Comparison of ENCODE assay signal across 12 cellular contexts in the genomic region with DNA sequence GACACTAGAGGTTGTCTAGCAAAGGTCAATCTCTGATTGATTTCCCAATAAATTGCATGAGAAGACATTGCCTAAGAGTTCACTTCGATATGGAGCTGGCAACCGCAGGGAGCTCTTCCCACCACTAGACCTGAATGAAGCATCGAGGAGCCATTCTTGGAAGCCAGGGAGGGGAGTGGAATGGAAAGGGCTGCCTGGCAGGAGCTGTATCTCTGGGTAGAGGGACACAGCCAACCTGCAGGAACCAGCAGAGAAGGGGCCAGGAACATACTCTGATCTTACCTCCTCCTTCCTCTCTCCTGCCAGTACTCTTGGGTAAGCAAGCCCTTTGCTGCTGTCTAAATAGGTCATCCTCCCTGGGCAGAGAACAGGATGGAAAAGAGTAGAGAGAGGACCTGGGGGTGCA.
A peak's percentile ranks its signal among the peaks of the same experiment; 100 is the strongest.
DNase-seq lines count a peak whose midpoint lies in the region; ATAC-seq and TF ChIP-seq lines count a peak whose summit lies in the region.
"Had no signal": no experiment of that assay in that cellular context is flagged by ENCODE, and none has a peak within 500 bp of the region (broad histone marks: within the 10 kb centered on the region; RNA-seq: fewer than 3 reads in every experiment).

No MANE protein-coding gene starts in this region.

- H4K12ac ChIP-seq in trophoblast cell (ENCODE audit: low read depth, low read length), result no peak overlapping the region

- no peak for TF ChIP-seq CTCF in IMR-90 (conservative IDR thresholded peaks at IDR 0.05; ENCODE audit: low read depth, low read length)

- H3K27ac ChIP-seq in GM23248, result peak overlapping the region; percentile 53
- H3K27ac ChIP-seq in IMR-90 (ENCODE audit: insufficient read depth, low read length), result peak overlapping the region; percentile 19; the same call in 1 of the 2 replicates
- peak overlapping the region; percentile 11 to 71 for H3K27ac ChIP-seq in esophagus (ENCODE audit: low read depth in 2 of 2, low read length in 1 of 2)
- no peak overlapping the region for H3K27ac ChIP-seq in trophoblast cell (ENCODE audit: low read depth, low read length)
- H3K27ac ChIP-seq: BLaER1 treated with 17β-estradiol and CSF1 and Interleukin-3, amounts not matched to agents 10 nM and 100 nM had no signal

- DNase-seq in GM23248 (peak; percentile 34), IMR-90 (no peak), trophoblast cell (no peak), activated gamma-delta T cell (lab: John Stamatoyannopoulos, UW) (no peak)
- no peak for DNase-seq in activated effector memory CD4-positive, alpha-beta T cell treated with Interleukin-2 at 50 U/mL for 16 hours
- no peak for DNase-seq in activated CD4-positive, alpha-beta T cell treated with anti-CD3 and anti-CD28 coated beads, Interleukin-2, amount 50 U/mL, for 48 hours
- DNase-seq: activated CD4-positive, alpha-beta memory T cell treated with anti-CD3 and anti-CD28 coated beads for 36 hours; activated gamma-delta T cell treated with Interleukin-2 at 50 U/mL for 16 hours; effector CD8-positive, alpha-beta T cell; islet precursor cell had no signal

- H3K9me2 ChIP-seq in GM23248 (ENCODE audit: insufficient read depth), result no peaks in the 10 kb centered on the region

- peak overlapping the region; percentile 82 for H3K4ac ChIP-seq in IMR-90 (ENCODE audit: low read depth, low read length)
- H3K4ac ChIP-seq in trophoblast cell (ENCODE audit: low read depth, low read length), result no peak overlapping the region

- H2BK5ac ChIP-seq in IMR-90 (ENCODE audit: low read depth, low read length, poor library complexity, severe bottlenecking) (peak overlapping the region; percentile 2), trophoblast cell (ENCODE audit: low read depth, low read length, poor library complexity) (no peak overlapping the region)

- H3K79me2 ChIP-seq in GM23248 (ENCODE audit: insufficient read depth), result no peaks in the 10 kb centered on the region
- H3K79me2 ChIP-seq in trophoblast cell (ENCODE audit: control insufficient read depth, insufficient read depth, low read length, poor library complexity), result no peaks in the 10 kb centered on the region

- H3K18ac ChIP-seq in IMR-90 (ENCODE audit: low read depth, low read length) (peak overlapping the region; percentile 83), trophoblast cell (ENCODE audit: low read length) (no peak overlapping the region)

- POLR2A ChIA-PET in IMR-90 (lab: Charles Lee; ENCODE audit: unreplicated experiment), result interaction anchor here (0.5 kb wide), 1 partner anchor 879 kb away, joined by 5 read pairs; no protein-coding TSS in a partner anchor

- H3K14ac ChIP-seq in IMR-90 (replicated peaks; ENCODE audit: low read depth, low read length) (peak overlapping the region; percentile 49), trophoblast cell (ENCODE audit: low read length) (peak overlapping the region; percentile 6)

- H3K4me1 ChIP-seq in GM23248 (ENCODE audit: insufficient read depth) (peaks cover 47% of the 10 kb centered on the region), IMR-90 (ENCODE audit: control insufficient read depth, insufficient read depth, low read length) (peaks cover 28% of the 10 kb centered on the region), esophagus (ENCODE audit: control insufficient read depth in 2 of 2, insufficient read depth in 2 of 2, low read length in 1 of 2) (peaks cover 0 to 3% of the 10 kb centered on the region in 2 donors), trophoblast cell (ENCODE audit: control insufficient read depth in 1 of 2, insufficient read depth in 2 of 2, low read length in 2 of 2) (peaks cover 2 to 12% of the 10 kb centered on the region in 2 experiments)

- BruUV-seq in IMR-90 (replicated peaks; lab: Mats Ljungman, UMichigan), result no TSS peak

- peak overlapping the region; percentile 98; the same call in 2 of the 3 replicates for H2BK15ac ChIP-seq in IMR-90 (ENCODE audit: low read depth, low read length)

- peaks cover 6 to 18% of the 10 kb centered on the region in 2 experiments; a peak in 2 of 4 replicates for H3K79me1 ChIP-seq in IMR-90 (ENCODE audit: low read depth in 1 of 2, low read length in 2 of 2)
- H3K79me1 ChIP-seq in trophoblast cell (ENCODE audit: low read length), result peaks cover 13% of the 10 kb centered on the region

- H4K5ac ChIP-seq in IMR-90 (ENCODE audit: low read depth, low read length), result peak overlapping the region; percentile 44

- H3K4me3 ChIP-seq in GM23248, result no peak overlapping the region
- H3K4me3 ChIP-seq in IMR-90 (ENCODE audit: insufficient read depth, low read depth, low read length), result no peak overlapping the region
- H3K4me3 ChIP-seq in esophagus (ENCODE audit: low read depth in 1 of 2, low read length in 2 of 2), result no peak overlapping the region
- no peak overlapping the region for H3K4me3 ChIP-seq in trophoblast cell (ENCODE audit: low read depth, low read length)
- H3K4me3 ChIP-seq: BLaER1 treated with 17β-estradiol and CSF1 and Interleukin-3, amounts not matched to agents 10 nM and 100 nM had no signal

- H3K9ac ChIP-seq in GM23248 (peak overlapping the region; percentile 34; the same call in 1 of the 2 replicates), IMR-90 (ENCODE audit: low read depth, low read length) (no peak overlapping the region), trophoblast cell (ENCODE audit: low read length) (no peak overlapping the region)
- H3K9ac ChIP-seq: BLaER1 treated with 17β-estradiol and CSF1 and Interleukin-3, amounts not matched to agents 10 nM and 100 nM had no signal

- H2AK5ac ChIP-seq in IMR-90 (ENCODE audit: low read depth, low read length), result peak overlapping the region; percentile 84; the same call in 1 of the 2 replicates
- peak overlapping the region; percentile 6 for H2AK5ac ChIP-seq in trophoblast cell (ENCODE audit: low read length)

- no peak for ATAC-seq in IMR-90 (ENCODE audit: low read depth)

- 26 to 30% methylated on average over 3 of the region's 3 CpGs for WGBS in GM23248 (ENCODE audit: low coverage in 1 of 2, low lambda C conversion rate in 2 of 2, missing lambda C conversion rate in 2 of 2), 2 experiments
- no CpG with 5 or more reads among the region's 3 CpGs for WGBS in IMR-90 (ENCODE audit: extremely low coverage in 2 of 2, insufficient read length in 1 of 2), 2 experiments
- WGBS in esophagus, 2 donors, result 76 to 86% methylated on average over 3 of the region's 3 CpGs
- no CpG with 5 or more reads among the region's 3 CpGs for WGBS in trophoblast cell (ENCODE audit: extremely low coverage, insufficient coverage, insufficient read length)

- H3F3A ChIP-seq in GM23248 (ENCODE audit: insufficient read depth), result peaks cover 17% of the 10 kb centered on the region

- H3K9me3 ChIP-seq in GM23248 (ENCODE audit: low read depth), result no peaks in the 10 kb centered on the region
- no peaks in the 10 kb centered on the region for H3K9me3 ChIP-seq in IMR-90 (ENCODE audit: control insufficient read depth, insufficient read depth, low read length)
- no peaks in the 10 kb centered on the region for H3K9me3 ChIP-seq in esophagus (ENCODE audit: control insufficient read depth in 2 of 2, insufficient read depth in 1 of 2, low read depth in 1 of 2, low read length in 1 of 2)
- no peaks in the 10 kb centered on the region for H3K9me3 ChIP-seq in trophoblast cell (ENCODE audit: insufficient read depth, low read depth, low read length)
- H3K9me3 ChIP-seq: BLaER1 treated with 17β-estradiol and CSF1 and Interleukin-3, amounts not matched to agents 10 nM and 100 nM had no signal

- TF ChIP-seq RAD21 in IMR-90 (IDR thresholded peaks at IDR 0.05; ENCODE audit: low read length), result no peak

- in situ Hi-C loops in GM23248 (cut with MboI), result no loop called here
- in situ Hi-C loops in IMR-90 (cut with MboI; ENCODE audit: low sequenced_read_pairs), result no loop called here

- peak overlapping the region; percentile 19 for H2BK12ac ChIP-seq in trophoblast cell (ENCODE audit: low read length)

- H3K56ac ChIP-seq in IMR-90 (ENCODE audit: extremely low read depth, insufficient read depth, low read length), result no peak overlapping the region

- no peak for TF ChIP-seq POLR2A in IMR-90 (IDR thresholded peaks at IDR 0.05; ENCODE audit: low read depth, low read length)

- no peaks in the 10 kb centered on the region for H4K20me1 ChIP-seq in GM23248 (ENCODE audit: insufficient read depth)
- no peaks in the 10 kb centered on the region for H4K20me1 ChIP-seq in IMR-90 (ENCODE audit: insufficient read depth, low read length)
- H4K20me1 ChIP-seq: BLaER1 treated with 17β-estradiol and CSF1 and Interleukin-3, amounts not matched to agents 10 nM and 100 nM had no signal

- H2BK20ac ChIP-seq in IMR-90 (ENCODE audit: low read depth, low read length), result peak overlapping the region; percentile 78

- H3K23ac ChIP-seq in IMR-90 (ENCODE audit: low read depth, low read length) (peak overlapping the region; percentile 48; the same call in 1 of the 2 replicates), trophoblast cell (ENCODE audit: low read length) (no peak overlapping the region)

- H4K8ac ChIP-seq in IMR-90 (ENCODE audit: low read depth in 2 of 2, low read length in 2 of 2), result peak overlapping the region; percentile 51 to 68; a peak in 2 of 4 replicates
- no peak overlapping the region for H4K8ac ChIP-seq in trophoblast cell (ENCODE audit: low read depth, low read length)

- dilution Hi-C loops in IMR-90 (cut with HindIII; ENCODE audit: low sequenced_read_pairs, unreplicated experiment), result no loop called here

- H3K36me3 ChIP-seq in GM23248 (ENCODE audit: low read depth) (no peaks in the 10 kb centered on the region), IMR-90 (ENCODE audit: control insufficient read depth, insufficient read depth, low read length) (no peaks in the 10 kb centered on the region), esophagus (ENCODE audit: control insufficient read depth in 2 of 2, insufficient read depth in 2 of 2, low read length in 1 of 2) (no peaks in the 10 kb centered on the region), trophoblast cell (ENCODE audit: control insufficient read depth in 1 of 2, insufficient read depth in 2 of 2, low read length in 2 of 2) (no peaks in the 10 kb centered on the region)
- H3K36me3 ChIP-seq: BLaER1 treated with 17β-estradiol and CSF1 and Interleukin-3, amounts not matched to agents 10 nM and 100 nM had no signal

- H2AFZ ChIP-seq in GM23248 (peak overlapping the region; percentile 40), IMR-90 (replicated peaks; ENCODE audit: low read length, poor library complexity) (peak overlapping the region; percentile 58), trophoblast cell (ENCODE audit: insufficient read depth, low read length, poor library complexity) (no peak overlapping the region)

- H3K4me2 ChIP-seq in GM23248 (ENCODE audit: unreplicated experiment), result peak overlapping the region; percentile 52
- H3K4me2 ChIP-seq in IMR-90 (ENCODE audit: low read depth, low read length), result no peak overlapping the region
- no peak overlapping the region for H3K4me2 ChIP-seq in trophoblast cell (ENCODE audit: low read length)
- H3K4me2 ChIP-seq: BLaER1 treated with 17β-estradiol and CSF1 and Interleukin-3, amounts not matched to agents 10 nM and 100 nM had no signal

- H4K91ac ChIP-seq in IMR-90 (ENCODE audit: insufficient read depth, low read depth, low read length) (peak overlapping the region; percentile 82), trophoblast cell (ENCODE audit: low read depth, low read length) (no peak overlapping the region)

- CTCF ChIA-PET in IMR-90 (lab: Yijun Ruan, JAX), result interaction anchor here (0.6 to 1.2 kb wide), 4 partner anchors 11 to 150 kb away, joined by 3 read pairs; no protein-coding TSS in a partner anchor

- intact Hi-C loops in IMR-90 (cut with micrococcal nuclease), result no loop called here

- H2AK9ac ChIP-seq in IMR-90 (replicated peaks; ENCODE audit: low read depth, low read length, poor library complexity), result no peak overlapping the region

- peaks cover 18% of the 10 kb centered on the region for H3K9me1 ChIP-seq in IMR-90 (ENCODE audit: insufficient read depth, low read length)

- H2BK120ac ChIP-seq in IMR-90 (ENCODE audit: low read depth, low read length), result peak overlapping the region; percentile 86
- no peak overlapping the region for H2BK120ac ChIP-seq in trophoblast cell (ENCODE audit: insufficient read depth, low read length, poor library complexity)

- H3K27me3 ChIP-seq in GM23248 (replicated peaks; ENCODE audit: insufficient read depth) (no peaks in the 10 kb centered on the region), IMR-90 (ENCODE audit: control insufficient read depth, insufficient read depth, low read length) (no peaks in the 10 kb centered on the region), esophagus (ENCODE audit: control insufficient read depth in 1 of 2, insufficient read depth in 2 of 2, low read length in 2 of 2) (no peaks in the 10 kb centered on the region), trophoblast cell (ENCODE audit: insufficient read depth, low read length) (no peaks in the 10 kb centered on the region)
- H3K27me3 ChIP-seq: BLaER1 treated with 17β-estradiol and CSF1 and Interleukin-3, amounts not matched to agents 10 nM and 100 nM had no signal
